ENCODE assay signal across 8 cellular contexts in genomic region chr15:77944002-77944867, GRCh38.
DNase-seq lines count a peak whose midpoint lies in the region; ATAC-seq and TF ChIP-seq lines count a peak whose summit lies in the region.

No MANE protein-coding gene starts in this region.

- no peak for TF ChIP-seq EP300 in upper lobe of left lung (IDR thresholded peaks at IDR 0.05)

- H3K27me3 Mint-ChIP-seq in CD8-positive, alpha-beta T cell (ENCODE audit: low read depth), result no peaks in the 10 kb centered on the region

- H3K4me3 ChIP-seq in CD8-positive, alpha-beta T cell (ENCODE audit: low read depth, low read length), result peak overlapping the region; percentile 52
- H3K4me3 ChIP-seq in GM23248, result peak overlapping the region; percentile 67
- H3K4me3 ChIP-seq in NT2/D1 (ENCODE audit: insufficient read length, low read depth), result peak overlapping the region; percentile 41
- peak overlapping the region; percentile 18 to 62 (median 52) for H3K4me3 ChIP-seq in upper lobe of left lung

- POLR2A ChIA-PET in CD8-positive, alpha-beta T cell (lab: Charles Lee), result no interaction called here

- peak overlapping the region; percentile 80 for H3K4me3 Mint-ChIP-seq in CD8-positive, alpha-beta T cell

- CTCF ChIA-PET in CD8-positive, alpha-beta T cell (lab: Charles Lee), result interaction anchor here (2.4 kb wide), 1 partner anchor 15 kb away, joined by 7 read pairs; no protein-coding TSS in a partner anchor

- H3K27ac ChIP-seq in CD8-positive, alpha-beta T cell (ENCODE audit: low read depth, low read length), result no peak overlapping the region
- H3K27ac ChIP-seq in GM23248 (peak overlapping the region; percentile 25), adipose tissue (ENCODE audit: low read depth, low read length) (peak overlapping the region; percentile 86), upper lobe of left lung (peak overlapping the region; percentile 65 to 89 (median 84))

- TF ChIP-seq POLR2A in upper lobe of left lung (IDR thresholded peaks at IDR 0.05), result no peak

- no peaks in the 10 kb centered on the region for H3K4me1 ChIP-seq in CD8-positive, alpha-beta T cell (ENCODE audit: insufficient read depth, low read length)
- H3K4me1 ChIP-seq in GM23248 (ENCODE audit: insufficient read depth) (peaks cover 8% of the 10 kb centered on the region; the same call in 1 of the 2 replicates), NT2/D1 (ENCODE audit: insufficient read depth, insufficient read length) (no peaks in the 10 kb centered on the region), upper lobe of left lung (peaks cover 0 to 7% (median 4%) of the 10 kb centered on the region in 4 donors)

- H3K36me3 Mint-ChIP-seq in CD8-positive, alpha-beta T cell, result no peaks in the 10 kb centered on the region

- no peak overlapping the region for H3K27ac Mint-ChIP-seq in CD8-positive, alpha-beta T cell

- TF ChIP-seq CTCF in CD8-positive, alpha-beta T cell (IDR thresholded peaks at IDR 0.05), result no peak
- TF ChIP-seq CTCF in upper lobe of left lung (IDR thresholded peaks at IDR 0.05), result no peak

- in situ Hi-C loops in GM23248 (cut with MboI), result loop anchor here (25.0 kb wide), 1 partner anchor 768 kb away; no protein-coding TSS in a partner anchor

- peak; percentile 42 for ATAC-seq in CD8-positive, alpha-beta T cell
- ATAC-seq in Right ventricle myocardium superior (ENCODE audit: poor library complexity), result peak; percentile 96
- peak; percentile 79 to 96 for ATAC-seq in upper lobe of left lung (ENCODE audit: low FRiP score in 2 of 2)
- ATAC-seq in HG02852 (IDR thresholded peaks at IDR 0.05; ENCODE audit: unreplicated experiment), result no peak

- peak overlapping the region; percentile 93 for H2AFZ ChIP-seq in GM23248

- H3K9me3 ChIP-seq in CD8-positive, alpha-beta T cell (ENCODE audit: low read length), result no peaks in the 10 kb centered on the region
- H3K9me3 ChIP-seq in GM23248 (ENCODE audit: low read depth) (no peaks in the 10 kb centered on the region), NT2/D1 (ENCODE audit: insufficient read depth, low read length) (no peaks in the 10 kb centered on the region), upper lobe of left lung (no peaks in the 10 kb centered on the region)

- no peaks in the 10 kb centered on the region for H4K20me1 ChIP-seq in GM23248 (ENCODE audit: insufficient read depth)

- intact Hi-C loops in CD8-positive, alpha-beta T cell (cut with DNase I, micrococcal nuclease), result no loop called here
- intact Hi-C loops in Right ventricle myocardium superior (cut with DNase I), result no loop called here

- H3F3A ChIP-seq in GM23248 (ENCODE audit: insufficient read depth), result 0 out of 2 replicates have a peak, but pooled peaks cover 9% of the 10 kb centered on the region

- H3K9ac ChIP-seq in GM23248, result peak overlapping the region; percentile 75
- peak overlapping the region; percentile 79 for H3K9ac ChIP-seq in NT2/D1 (ENCODE audit: insufficient read length, low read depth)

- no peaks in the 10 kb centered on the region for H3K9me2 ChIP-seq in GM23248 (ENCODE audit: insufficient read depth)

- H3K79me2 ChIP-seq in GM23248 (ENCODE audit: insufficient read depth), result no peaks in the 10 kb centered on the region

- H3K4me1 Mint-ChIP-seq in CD8-positive, alpha-beta T cell (ENCODE audit: low read depth), result peaks cover 10% of the 10 kb centered on the region

- DNase-seq in CD8-positive, alpha-beta T cell, result peak in 4 of 7 experiments; percentile 13 to 39 (median 26)
- peak; percentile 93 for DNase-seq in GM23248
- DNase-seq in NT2/D1 (ENCODE audit: low read depth, low spot score), result peak; percentile 83
- DNase-seq in Right ventricle myocardium superior, result peak; percentile 92
- peak; percentile 79 for DNase-seq in occipital lobe (lab: John Stamatoyannopoulos, UW)
- peak; percentile 90 to 91 for DNase-seq in upper lobe of left lung

- WGBS in GM23248 (ENCODE audit: low coverage in 1 of 2, low lambda C conversion rate in 2 of 2, missing lambda C conversion rate in 2 of 2), 2 experiments, result 9% methylated on average over 40 to 45 of the region's 45 CpGs
- WGBS in adipose tissue, 3 donors, result 7 to 10% (median 9%) methylated on average over 45 of the region's 45 CpGs
- 10 to 28% methylated on average over 14 to 40 of the region's 45 CpGs for WGBS in upper lobe of left lung, 2 donors

- no peaks in the 10 kb centered on the region for H3K27me3 ChIP-seq in CD8-positive, alpha-beta T cell (ENCODE audit: insufficient read depth, low read length)
- H3K27me3 ChIP-seq in GM23248 (replicated peaks; ENCODE audit: insufficient read depth) (no peaks in the 10 kb centered on the region), NT2/D1 (ENCODE audit: insufficient read depth, insufficient read length) (no peaks in the 10 kb centered on the region), upper lobe of left lung (no peaks in the 10 kb centered on the region)

- H3K9me3 Mint-ChIP-seq in CD8-positive, alpha-beta T cell, result no peaks in the 10 kb centered on the region

- peak overlapping the region; percentile 82 for H3K4me2 ChIP-seq in GM23248 (ENCODE audit: unreplicated experiment)

- H3K36me3 ChIP-seq in CD8-positive, alpha-beta T cell (ENCODE audit: insufficient read depth, low read length), result no peaks in the 10 kb centered on the region
- H3K36me3 ChIP-seq in GM23248 (ENCODE audit: low read depth), result no peaks in the 10 kb centered on the region
- H3K36me3 ChIP-seq in NT2/D1 (ENCODE audit: insufficient read depth, insufficient read length, low read length), result no peaks in the 10 kb centered on the region
- no peaks in the 10 kb centered on the region for H3K36me3 ChIP-seq in upper lobe of left lung

Comparison
In these comparisons a context has a peak if more than half of its experiments do, and no peak if none do; other contexts are left out.
1. DNase-seq: peak in every context shown above with its lines; median percentile 93 in GM23248; 92 in Right ventricle myocardium superior; 90 in upper lobe of left lung; 83 in NT2/D1; 79 in occipital lobe; 26 in CD8-positive, alpha-beta T cell.